ENCODE assay signal across 1 cellular context in genomic region chr22:42615092-42615859, GRCh38.
TF ChIP-seq lines count a peak whose summit lies in the region.

No MANE protein-coding gene starts in this region.

TF ChIP-seq in HEK293, 187 proteins besides CTCF, POLR2A, EP300 and RAD21 (continued from another document and continues in another):
- TF ChIP-seq, protein P1, sequence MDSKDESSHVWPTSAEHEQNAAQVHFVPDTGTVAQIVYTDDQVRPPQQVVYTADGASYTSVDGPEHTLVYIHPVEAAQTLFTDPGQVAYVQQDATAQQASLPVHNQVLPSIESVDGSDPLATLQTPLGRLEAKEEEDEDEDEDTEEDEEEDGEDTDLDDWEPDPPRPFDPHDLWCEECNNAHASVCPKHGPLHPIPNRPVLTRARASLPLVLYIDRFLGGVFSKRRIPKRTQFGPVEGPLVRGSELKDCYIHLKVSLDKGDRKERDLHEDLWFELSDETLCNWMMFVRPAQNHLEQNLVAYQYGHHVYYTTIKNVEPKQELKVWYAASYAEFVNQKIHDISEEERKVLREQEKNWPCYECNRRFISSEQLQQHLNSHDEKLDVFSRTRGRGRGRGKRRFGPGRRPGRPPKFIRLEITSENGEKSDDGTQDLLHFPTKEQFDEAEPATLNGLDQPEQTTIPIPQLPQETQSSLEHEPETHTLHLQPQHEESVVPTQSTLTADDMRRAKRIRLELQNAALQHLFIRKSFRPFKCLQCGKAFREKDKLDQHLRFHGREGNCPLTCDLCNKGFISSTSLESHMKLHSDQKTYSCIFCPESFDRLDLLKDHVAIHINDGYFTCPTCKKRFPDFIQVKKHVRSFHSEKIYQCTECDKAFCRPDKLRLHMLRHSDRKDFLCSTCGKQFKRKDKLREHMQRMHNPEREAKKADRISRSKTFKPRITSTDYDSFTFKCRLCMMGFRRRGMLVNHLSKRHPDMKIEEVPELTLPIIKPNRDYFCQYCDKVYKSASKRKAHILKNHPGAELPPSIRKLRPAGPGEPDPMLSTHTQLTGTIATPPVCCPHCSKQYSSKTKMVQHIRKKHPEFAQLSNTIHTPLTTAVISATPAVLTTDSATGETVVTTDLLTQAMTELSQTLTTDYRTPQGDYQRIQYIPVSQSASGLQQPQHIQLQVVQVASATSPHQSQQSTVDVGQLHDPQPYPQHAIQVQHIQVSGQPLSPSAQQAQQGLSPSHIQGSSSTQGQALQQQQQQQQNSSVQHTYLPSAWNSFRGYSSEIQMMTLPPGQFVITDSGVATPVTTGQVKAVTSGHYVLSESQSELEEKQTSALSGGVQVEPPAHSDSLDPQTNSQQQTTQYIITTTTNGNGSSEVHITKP (tag by site-specific recombination; IDR thresholded peaks at IDR 0.05), result peak; percentile 78
- TF ChIP-seq ZNF19 (tag by site-specific recombination; IDR thresholded peaks at IDR 0.05; ENCODE audit: low read depth), result no peak
- no peak for TF ChIP-seq ZNF37A (tag by site-specific recombination; IDR thresholded peaks at IDR 0.05)
- TF ChIP-seq ZEB2 (tag by site-specific recombination; IDR thresholded peaks at IDR 0.05), result peak; percentile 92
- peak; percentile 89 for TF ChIP-seq ZBTB10 (tag by site-specific recombination; IDR thresholded peaks at IDR 0.05)
- TF ChIP-seq, protein P2, sequence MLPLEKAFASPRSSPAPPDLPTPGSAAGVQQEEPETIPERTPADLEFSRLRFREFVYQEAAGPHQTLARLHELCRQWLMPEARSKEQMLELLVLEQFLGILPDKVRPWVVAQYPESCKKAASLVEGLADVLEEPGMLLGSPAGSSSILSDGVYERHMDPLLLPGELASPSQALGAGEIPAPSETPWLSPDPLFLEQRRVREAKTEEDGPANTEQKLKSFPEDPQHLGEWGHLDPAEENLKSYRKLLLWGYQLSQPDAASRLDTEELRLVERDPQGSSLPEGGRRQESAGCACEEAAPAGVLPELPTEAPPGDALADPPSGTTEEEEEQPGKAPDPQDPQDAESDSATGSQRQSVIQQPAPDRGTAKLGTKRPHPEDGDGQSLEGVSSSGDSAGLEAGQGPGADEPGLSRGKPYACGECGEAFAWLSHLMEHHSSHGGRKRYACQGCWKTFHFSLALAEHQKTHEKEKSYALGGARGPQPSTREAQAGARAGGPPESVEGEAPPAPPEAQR (tag by site-specific recombination; IDR thresholded peaks at IDR 0.05), result peak; percentile 88
- TF ChIP-seq ZNF777 (tag by site-specific recombination; IDR thresholded peaks at IDR 0.05; ENCODE audit: borderline replicate concordance), result peak; percentile 23; the same call in 1 of the 2 replicates
- no peak for TF ChIP-seq SCRT1 (tag by site-specific recombination; IDR thresholded peaks at IDR 0.05; ENCODE audit: borderline replicate concordance)
- TF ChIP-seq ZBTB44 (tag by site-specific recombination; IDR thresholded peaks at IDR 0.05), result no peak
- TF ChIP-seq, protein P3, sequence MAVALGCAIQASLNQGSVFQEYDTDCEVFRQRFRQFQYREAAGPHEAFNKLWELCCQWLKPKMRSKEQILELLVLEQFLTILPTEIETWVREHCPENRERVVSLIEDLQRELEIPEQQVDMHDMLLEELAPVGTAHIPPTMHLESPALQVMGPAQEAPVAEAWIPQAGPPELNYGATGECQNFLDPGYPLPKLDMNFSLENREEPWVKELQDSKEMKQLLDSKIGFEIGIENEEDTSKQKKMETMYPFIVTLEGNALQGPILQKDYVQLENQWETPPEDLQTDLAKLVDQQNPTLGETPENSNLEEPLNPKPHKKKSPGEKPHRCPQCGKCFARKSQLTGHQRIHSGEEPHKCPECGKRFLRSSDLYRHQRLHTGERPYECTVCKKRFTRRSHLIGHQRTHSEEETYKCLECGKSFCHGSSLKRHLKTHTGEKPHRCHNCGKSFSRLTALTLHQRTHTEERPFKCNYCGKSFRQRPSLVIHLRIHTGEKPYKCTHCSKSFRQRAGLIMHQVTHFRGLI (tag by site-specific recombination; IDR thresholded peaks at IDR 0.05), result peak; percentile 49; the same call in 1 of the 2 replicates
- TF ChIP-seq TCF7L2 (IDR thresholded peaks at IDR 0.05; ENCODE audit: borderline replicate concordance, low read depth, low read length), result no peak
- TF ChIP-seq ZNF157 (tag by site-specific recombination; IDR thresholded peaks at IDR 0.05), result no peak
- TF ChIP-seq ZNF510 (tag by site-specific recombination; IDR thresholded peaks at IDR 0.05; ENCODE audit: insufficient replicate concordance), result no peak
- TF ChIP-seq, protein P4, sequence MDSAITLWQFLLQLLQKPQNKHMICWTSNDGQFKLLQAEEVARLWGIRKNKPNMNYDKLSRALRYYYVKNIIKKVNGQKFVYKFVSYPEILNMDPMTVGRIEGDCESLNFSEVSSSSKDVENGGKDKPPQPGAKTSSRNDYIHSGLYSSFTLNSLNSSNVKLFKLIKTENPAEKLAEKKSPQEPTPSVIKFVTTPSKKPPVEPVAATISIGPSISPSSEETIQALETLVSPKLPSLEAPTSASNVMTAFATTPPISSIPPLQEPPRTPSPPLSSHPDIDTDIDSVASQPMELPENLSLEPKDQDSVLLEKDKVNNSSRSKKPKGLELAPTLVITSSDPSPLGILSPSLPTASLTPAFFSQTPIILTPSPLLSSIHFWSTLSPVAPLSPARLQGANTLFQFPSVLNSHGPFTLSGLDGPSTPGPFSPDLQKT (IDR thresholded peaks at IDR 0.05; ENCODE audit: borderline replicate concordance, low read depth, low read length), result no peak
- no peak for TF ChIP-seq ZNF677 (tag by site-specific recombination; IDR thresholded peaks at IDR 0.05)
- TF ChIP-seq ZNF501 (tag by site-specific recombination; IDR thresholded peaks at IDR 0.05), result peak; percentile 71
- TF ChIP-seq ZNF585B (tag by site-specific recombination; IDR thresholded peaks at IDR 0.05), result no peak
- no peak for TF ChIP-seq HOXA7 (CRISPR knock-in tag; IDR thresholded peaks at IDR 0.05; ENCODE audit: borderline replicate concordance)
- peak; percentile 82 for TF ChIP-seq ZNF629 (tag by site-specific recombination; IDR thresholded peaks at IDR 0.05)
- no peak for TF ChIP-seq ZNF274 (IDR thresholded peaks at IDR 0.05; ENCODE audit: low read length)
- no peak for TF ChIP-seq ZNF274 (tag by site-specific recombination; IDR thresholded peaks at IDR 0.05; ENCODE audit: borderline replicate concordance)
- no peak for TF ChIP-seq ZNF214 (tag by site-specific recombination; IDR thresholded peaks at IDR 0.05; ENCODE audit: borderline replicate concordance)
- peak; percentile 64; the same call in 1 of the 2 replicates for TF ChIP-seq ZNF561 (tag by site-specific recombination; IDR thresholded peaks at IDR 0.05; ENCODE audit: borderline replicate concordance)
- TF ChIP-seq TRIM28 (IDR thresholded peaks at IDR 0.05; ENCODE audit: borderline replicate concordance, low read length), result peak; percentile 90; the same call in 1 of the 2 replicates
- peak; percentile 10; the same call in 1 of the 2 replicates for TF ChIP-seq WT1 (tag by site-specific recombination; IDR thresholded peaks at IDR 0.05)
- no peak for TF ChIP-seq ZNF133 (tag by site-specific recombination; IDR thresholded peaks at IDR 0.05)
- peak; percentile 94 for TF ChIP-seq ZFP37 (tag by site-specific recombination; IDR thresholded peaks at IDR 0.05)
- no peak for TF ChIP-seq ZNF292 (tag by site-specific recombination; IDR thresholded peaks at IDR 0.05; ENCODE audit: borderline replicate concordance, low read depth)
- TF ChIP-seq ZNF132 (tag by site-specific recombination; IDR thresholded peaks at IDR 0.05; ENCODE audit: borderline replicate concordance), result no peak
- TF ChIP-seq, protein P5, sequence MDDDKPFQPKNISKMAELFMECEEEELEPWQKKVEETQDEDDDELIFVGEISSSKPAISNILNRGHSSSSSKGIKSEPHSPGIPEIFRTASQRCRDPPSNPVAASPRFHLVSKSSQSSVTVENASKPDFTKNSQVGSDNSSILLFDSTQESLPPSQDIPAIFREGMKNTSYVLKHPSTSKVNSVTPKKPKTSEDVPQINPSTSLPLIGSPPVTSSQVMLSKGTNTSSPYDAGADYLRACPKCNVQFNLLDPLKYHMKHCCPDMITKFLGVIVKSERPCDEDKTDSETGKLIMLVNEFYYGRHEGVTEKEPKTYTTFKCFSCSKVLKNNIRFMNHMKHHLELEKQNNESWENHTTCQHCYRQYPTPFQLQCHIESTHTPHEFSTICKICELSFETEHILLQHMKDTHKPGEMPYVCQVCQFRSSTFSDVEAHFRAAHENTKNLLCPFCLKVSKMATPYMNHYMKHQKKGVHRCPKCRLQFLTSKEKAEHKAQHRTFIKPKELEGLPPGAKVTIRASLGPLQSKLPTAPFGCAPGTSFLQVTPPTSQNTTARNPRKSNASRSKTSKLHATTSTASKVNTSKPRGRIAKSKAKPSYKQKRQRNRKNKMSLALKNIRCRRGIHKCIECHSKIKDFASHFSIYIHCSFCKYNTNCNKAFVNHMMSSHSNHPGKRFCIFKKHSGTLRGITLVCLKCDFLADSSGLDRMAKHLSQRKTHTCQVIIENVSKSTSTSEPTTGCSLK (tag by site-specific recombination; IDR thresholded peaks at IDR 0.05), result no peak
- TF ChIP-seq SP3 (tag by site-specific recombination; IDR thresholded peaks at IDR 0.05), result peak; percentile 85
- TF ChIP-seq ZNF776 (tag by site-specific recombination; IDR thresholded peaks at IDR 0.05; ENCODE audit: borderline replicate concordance), result no peak
- no peak for TF ChIP-seq ZNF26 (tag by site-specific recombination; IDR thresholded peaks at IDR 0.05)
- TF ChIP-seq KLF7 (tag by site-specific recombination; IDR thresholded peaks at IDR 0.05; ENCODE audit: borderline replicate concordance), result peak; percentile 95
- no peak for TF ChIP-seq ZNF544 (tag by site-specific recombination; IDR thresholded peaks at IDR 0.05)
- no peak for TF ChIP-seq FEZF1 (tag by site-specific recombination; IDR thresholded peaks at IDR 0.05)
- peak; percentile 65 for TF ChIP-seq ZSCAN16 (tag by site-specific recombination; IDR thresholded peaks at IDR 0.05)
- no peak for TF ChIP-seq ZNF112 (tag by site-specific recombination; IDR thresholded peaks at IDR 0.05)
- TF ChIP-seq ZNF747 (tag by site-specific recombination; IDR thresholded peaks at IDR 0.05), result no peak
- peak; percentile 55 for TF ChIP-seq ZIC2 (tag by site-specific recombination; IDR thresholded peaks at IDR 0.05)
- peak; percentile 83 for TF ChIP-seq ZNF24 (tag by site-specific recombination; IDR thresholded peaks at IDR 0.05)
- TF ChIP-seq ZNF48 (tag by site-specific recombination; IDR thresholded peaks at IDR 0.05), result no peak
- TF ChIP-seq HOXC10 (CRISPR knock-in tag; IDR thresholded peaks at IDR 0.05), result 0 out of 2 replicates have a peak, but pooled peaks have one; percentile 32
- no peak for TF ChIP-seq ZNF488 (tag by site-specific recombination; IDR thresholded peaks at IDR 0.05)
- TF ChIP-seq ZNF324 (tag by site-specific recombination; IDR thresholded peaks at IDR 0.05), result peak; percentile 45
- no peak for TF ChIP-seq ZNF658 (tag by site-specific recombination; IDR thresholded peaks at IDR 0.05)
- no peak for TF ChIP-seq ZNF560 (tag by site-specific recombination; IDR thresholded peaks at IDR 0.05; ENCODE audit: borderline replicate concordance)
- peak; percentile 61 for TF ChIP-seq ZBTB17 (tag by site-specific recombination; IDR thresholded peaks at IDR 0.05)
- TF ChIP-seq KLF10 (tag by site-specific recombination; IDR thresholded peaks at IDR 0.05), result peak; percentile 94
- no peak for TF ChIP-seq MYNN (tag by site-specific recombination; IDR thresholded peaks at IDR 0.05; ENCODE audit: borderline replicate concordance)
- peak; percentile 60; the same call in 1 of the 2 replicates for TF ChIP-seq YY1 (tag by site-specific recombination; IDR thresholded peaks at IDR 0.05)
- 0 out of 2 replicates have a peak, but pooled peaks have one; percentile 8 for TF ChIP-seq ZNF341 (tag by site-specific recombination; IDR thresholded peaks at IDR 0.05; ENCODE audit: low read depth)
- no peak for TF ChIP-seq ZNF404 (tag by site-specific recombination; IDR thresholded peaks at IDR 0.05)
